Comparison of ENCODE assay signal across 11 cellular contexts in the genomic region with DNA sequence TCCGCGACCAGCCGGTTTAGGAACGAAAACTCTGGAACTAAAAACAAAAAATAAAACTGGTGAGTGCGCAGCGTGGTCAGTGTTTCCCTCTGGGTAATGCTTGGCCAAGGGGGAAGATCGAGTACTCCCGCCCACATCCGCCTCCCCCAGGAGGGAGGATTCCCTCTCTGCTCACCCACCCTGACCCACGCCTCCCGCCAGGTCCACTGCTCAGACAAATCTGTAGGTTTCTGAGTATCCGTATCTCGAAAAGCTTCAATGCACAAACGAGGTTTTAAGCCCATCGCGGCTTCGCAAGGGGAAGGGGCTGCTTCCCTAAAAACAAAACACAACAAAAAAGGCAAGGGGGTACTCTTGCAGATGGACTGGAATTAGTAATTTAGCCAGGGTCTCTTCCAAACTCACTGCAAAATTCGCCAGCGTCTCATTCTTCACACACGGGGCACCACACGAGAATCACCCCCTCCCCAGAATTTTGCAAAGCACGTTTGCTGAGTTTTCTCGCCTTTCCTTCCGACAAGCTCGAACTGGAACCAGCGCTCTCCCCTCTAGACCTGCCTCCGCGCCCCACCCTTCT.
DNase-seq lines count a peak whose midpoint lies in the region; ATAC-seq, FAIRE-seq and TF ChIP-seq lines count a peak whose summit lies in the region.
"Had no signal": no experiment of that assay in that cellular context is flagged by ENCODE, and none has a peak within 500 bp of the region (broad histone marks: within the 10 kb centered on the region; RNA-seq: fewer than 3 reads in every experiment).

No MANE protein-coding gene starts in this region.

- no peak overlapping the region for H2AFZ ChIP-seq in H1 (ENCODE audit: low read length)

- peaks cover 0 to 4% (median 0%) of the 10 kb centered on the region in 8 donors for H3K9me3 Mint-ChIP-seq in CD4-positive, alpha-beta memory T cell

- H3K4ac ChIP-seq in H1 (replicated peaks; ENCODE audit: insufficient read length, low read depth, low read length) = no peak overlapping the region

- H3K79me1 ChIP-seq in H1 (ENCODE audit: low read depth, low read length) = no peaks in the 10 kb centered on the region

- peaks cover 4% of the 10 kb centered on the region; the same call in 1 of the 2 replicates for H3K23me2 ChIP-seq in H1 (ENCODE audit: low read depth, low read length)

- H4K5ac ChIP-seq in H1 (ENCODE audit: insufficient read length, low read depth, low read length) = no peak overlapping the region

- POLR2A ChIA-PET in CD4-positive, alpha-beta memory T cell (lab: Charles Lee; ENCODE audit: partially characterized antibody) = no interaction called here
- POLR2A ChIA-PET in H1 (lab: Charles Lee; ENCODE audit: partially characterized antibody) = interaction anchor here (0.8 to 1.8 kb wide), 2 partner anchors 75 to 93 kb away, joined by 4 to 5 read pairs; no protein-coding TSS in a partner anchor

- TF ChIP-seq CTCF in H1 (IDR thresholded peaks at IDR 0.05; ENCODE audit: control extremely low read depth in 1 of 3, insufficient read depth in 1 of 3, low read depth in 1 of 3, low read length in 3 of 3) = no peak

- H4K8ac ChIP-seq in H1 (ENCODE audit: extremely low read depth, insufficient read depth, low read length) = no peak overlapping the region; the same call in 1 of the 2 replicates

- FAIRE-seq in H1 (lab: Jason Lieb, UNC) = no peak

- no peak for TF ChIP-seq EP300 in H1 (IDR thresholded peaks at IDR 0.05; ENCODE audit: borderline replicate concordance in 1 of 2, low read depth in 2 of 2, low read length in 2 of 2)

- no peak overlapping the region for H2BK15ac ChIP-seq in H1 (ENCODE audit: low read length)

- H3K4me1 Mint-ChIP-seq in CD4-positive, alpha-beta memory T cell = peaks cover 20 to 47% (median 33%) of the 10 kb centered on the region in 4 donors

- H3K4me3 Mint-ChIP-seq in CD4-positive, alpha-beta memory T cell = peak overlapping the region in 7 of 8 donors; percentile 25 to 79 (median 71)

- no peaks in the 10 kb centered on the region for H3K79me2 ChIP-seq in H1 (ENCODE audit: control insufficient read depth in 1 of 2, insufficient read depth in 2 of 2, low read length in 2 of 2)

- CTCF ChIA-PET in CD4-positive, alpha-beta memory T cell (lab: Charles Lee; ENCODE audit: partially characterized antibody) = interaction anchor here (1.2 kb wide), 1 partner anchor 8 kb away, joined by 4 read pairs; no protein-coding TSS in a partner anchor
- CTCF ChIA-PET in H1 (lab: Charles Lee; ENCODE audit: partially characterized antibody) = interaction anchor here (0.7 to 2.9 kb wide), 7 partner anchors 12 to 93 kb away, joined by 3 to 9 read pairs (median 3); no protein-coding TSS in a partner anchor

- peak overlapping the region; percentile 64 to 80 for H3K4me2 ChIP-seq in H1 (ENCODE audit: insufficient read depth in 1 of 2, low read depth in 2 of 2, low read length in 2 of 2)

- no peak overlapping the region for H3K27ac ChIP-seq in CD4-positive, alpha-beta memory T cell (ENCODE audit: low read depth, low read length)
- H3K27ac ChIP-seq in H1 (ENCODE audit: low read depth, low read length) = no peak overlapping the region
- H3K27ac ChIP-seq: foreskin keratinocyte had no signal

- H3K23ac ChIP-seq in H1 (ENCODE audit: insufficient read length) = no peak overlapping the region

- H2AK5ac ChIP-seq in H1 (ENCODE audit: low read depth, low read length) = no peak overlapping the region

- ATAC-seq in HG02678 (IDR thresholded peaks at IDR 0.05; ENCODE audit: unreplicated experiment) (peak; percentile 16), HG02870 (IDR thresholded peaks at IDR 0.05; ENCODE audit: unreplicated experiment) (no peak), GM21381 (IDR thresholded peaks at IDR 0.05; ENCODE audit: unreplicated experiment) (no peak), HG03565 (IDR thresholded peaks at IDR 0.05; ENCODE audit: unreplicated experiment) (no peak)

- peak overlapping the region; percentile 60; the same call in 1 of the 2 replicates for H2BK12ac ChIP-seq in H1 (ENCODE audit: low read depth, low read length)

- no peak overlapping the region for H3K14ac ChIP-seq in H1 (ENCODE audit: insufficient read length)

- H2BK120ac ChIP-seq in H1 (replicated peaks; ENCODE audit: low read depth, low read length) = no peak overlapping the region

- peak overlapping the region in 1 of 7 donors; percentile 36 for H3K27ac Mint-ChIP-seq in CD4-positive, alpha-beta memory T cell

- peaks cover 60 to 64% of the 10 kb centered on the region in 2 donors for H3K27me3 Mint-ChIP-seq in CD4-positive, alpha-beta memory T cell

- no peak overlapping the region for H3K56ac ChIP-seq in H1 (replicated peaks; ENCODE audit: insufficient read length, low read depth, low read length)

- no peak overlapping the region for H3K18ac ChIP-seq in H1 (ENCODE audit: extremely low read depth, low read length)

- peaks cover 31% of the 10 kb centered on the region for H3K4me1 ChIP-seq in CD4-positive, alpha-beta memory T cell (ENCODE audit: insufficient read depth, low read length)
- H3K4me1 ChIP-seq in H1 (replicated peaks in 1 of 4; ENCODE audit: control insufficient read depth in 3 of 4, insufficient read depth in 4 of 4, low read length in 3 of 4) = peaks cover 0 to 26% (median 14%) of the 10 kb centered on the region in 4 experiments; a peak in 6 of 7 replicates
- H3K4me1 ChIP-seq: foreskin keratinocyte had no signal

- no peaks in the 10 kb centered on the region for H3K9me3 ChIP-seq in CD4-positive, alpha-beta memory T cell (ENCODE audit: control insufficient read depth in 1 of 2, low read length in 2 of 2)
- peaks cover 0 to 4% of the 10 kb centered on the region in 2 experiments; a peak in 2 of 4 replicates for H3K9me3 ChIP-seq in H1 (ENCODE audit: insufficient read depth in 2 of 2, low read depth in 1 of 2, low read length in 1 of 2)

- peaks cover 0 to 5% of the 10 kb centered on the region in 2 donors for H3K36me3 Mint-ChIP-seq in CD4-positive, alpha-beta memory T cell

- DNase-seq in CD4-positive, alpha-beta memory T cell = no peak
- DNase-seq in H1 (ENCODE audit: low read depth in 1 of 2, low spot score in 2 of 2) (no peak), posterior vena cava (ENCODE audit: low spot score) (peak; percentile 65), DMS114 treated with DMSO at 0.1 percent for 48 hours (lab: John Stamatoyannopoulos, UW; ENCODE audit: unreplicated experiment) (no peak)
- DNase-seq: amygdala, foreskin keratinocyte, T-helper 9 cell had no signal

- TF ChIP-seq RAD21 in H1 (IDR thresholded peaks at IDR 0.05 in 1 of 2, conservative IDR thresholded peaks at IDR 0.05 in 1 of 2; ENCODE audit: low read depth in 2 of 2, low read length in 2 of 2) = no peak

- TF ChIP-seq POLR2A in H1 (IDR thresholded peaks at IDR 0.05; ENCODE audit: control extremely low read depth in 1 of 2, low read depth in 2 of 2, low read length in 2 of 2) = no peak

- 0 out of 2 replicates have a peak overlapping the region, but pooled peaks have one; percentile 18 for H2BK20ac ChIP-seq in H1 (ENCODE audit: low read length)

- WGBS in H1 (ENCODE audit: extremely low coverage in 1 of 2, insufficient coverage in 1 of 2, insufficient read length in 1 of 2, insufficient replicate concordance in 2 of 2, low coverage in 1 of 2, low lambda C conversion rate in 2 of 2, missing lambda C conversion rate in 1 of 2), 2 experiments = 4% methylated on average over 25 of the region's 28 CpGs; no CpG with 5 or more reads in 1 of the 2 experiments

- peaks cover 29% of the 10 kb centered on the region for H3K27me3 ChIP-seq in CD4-positive, alpha-beta memory T cell (ENCODE audit: insufficient read depth, low read length)
- peaks cover 77 to 94% (median 94%) of the 10 kb centered on the region in 4 experiments for H3K27me3 ChIP-seq in H1 (replicated peaks in 1 of 4; ENCODE audit: control insufficient read depth in 3 of 4, extremely low read depth in 1 of 4, insufficient read depth in 3 of 4, low read length in 3 of 4)

- no peaks in the 10 kb centered on the region for H3K36me3 ChIP-seq in CD4-positive, alpha-beta memory T cell (ENCODE audit: insufficient read depth, low read length)
- H3K36me3 ChIP-seq in H1 (ENCODE audit: control insufficient read depth in 2 of 4, insufficient read depth in 4 of 4, low read length in 3 of 4) = peaks cover 0 to 8% (median 0%) of the 10 kb centered on the region in 4 experiments; a peak in 1 of 8 replicates

- H4K91ac ChIP-seq in H1 (replicated peaks; ENCODE audit: insufficient read length, low read length) = no peak overlapping the region

- H2BK5ac ChIP-seq in H1 (ENCODE audit: low read depth, low read length) = no peak overlapping the region

- no peak overlapping the region for H3K4me3 ChIP-seq in CD4-positive, alpha-beta memory T cell (ENCODE audit: low read length in 2 of 2)
- H3K4me3 ChIP-seq in H1 (ENCODE audit: extremely low read depth in 1 of 4, insufficient read depth in 2 of 4, low read depth in 3 of 4, low read length in 4 of 4) = peak overlapping the region in 1 of 4 experiments; percentile 43; a peak in 1 of 8 replicates

- peaks cover 21 to 30% of the 10 kb centered on the region in 2 experiments for H4K20me1 ChIP-seq in H1 (replicated peaks in 1 of 2; ENCODE audit: control insufficient read depth in 1 of 2, insufficient read depth in 2 of 2, low read length in 2 of 2)

- intact Hi-C loops in CD4-positive, alpha-beta memory T cell (cut with micrococcal nuclease) = no loop called here
- intact Hi-C loops in posterior vena cava (cut with DNase I) = no loop called here

- no peak overlapping the region for H3K9ac ChIP-seq in H1 (replicated peaks in 1 of 4; ENCODE audit: extremely low read depth in 1 of 4, low read depth in 3 of 4, low read length in 3 of 4)

TF ChIP-seq in H1, 55 proteins besides CTCF, POLR2A, EP300 and RAD21 (continues in another document):
- no peak for TF ChIP-seq GTF2F1 (IDR thresholded peaks at IDR 0.05; ENCODE audit: borderline replicate concordance, low read depth, low read length)
- peak; percentile 97; the same call in 1 of the 2 replicates for TF ChIP-seq CBX8 (IDR thresholded peaks at IDR 0.05; ENCODE audit: borderline replicate concordance, low read depth, low read length)
- no peak for TF ChIP-seq SAP30 (IDR thresholded peaks at IDR 0.05; ENCODE audit: insufficient read depth, insufficient replicate concordance, low read length)
- no peak for TF ChIP-seq CREB1 (IDR thresholded peaks at IDR 0.05)
